In the genomic region with DNA sequence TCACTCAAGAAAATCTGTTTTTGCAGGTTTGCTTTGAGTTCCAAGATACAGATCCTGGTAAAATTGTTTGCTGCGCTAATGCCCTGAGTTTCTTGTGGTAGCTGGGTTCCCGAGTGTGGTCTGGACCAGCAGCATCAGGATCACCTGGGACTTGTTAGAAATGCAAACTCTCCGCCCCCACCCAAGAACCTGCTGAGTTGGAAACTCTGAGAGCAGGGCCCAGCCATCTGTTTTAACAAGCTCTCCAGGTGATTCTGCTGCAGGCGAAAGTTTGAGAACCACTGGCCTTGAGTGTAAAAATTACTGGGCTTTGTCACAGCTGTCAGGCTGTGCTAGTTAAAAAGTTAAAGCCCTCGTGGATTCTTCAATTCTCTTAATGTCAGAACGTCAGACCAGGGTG, we compare ENCODE assay signal across 1 cellular context.
TF ChIP-seq lines count a peak whose summit lies in the region.

No MANE protein-coding gene starts in this region.

TF ChIP-seq in GM12878, 131 proteins besides CTCF, POLR2A, EP300 and RAD21:
- TF ChIP-seq EGR1 (IDR thresholded peaks at IDR 0.05; ENCODE audit: borderline replicate concordance in 1 of 2, low read depth in 2 of 2, low read length in 2 of 2) (no peak), SPI1 (IDR thresholded peaks at IDR 0.05; ENCODE audit: borderline replicate concordance, insufficient read depth, low read depth, low read length) (peak; percentile 10; the same call in 1 of the 2 replicates)
TF ChIP-seq in GM12878: peak in this region for 1.
